Comparison of ENCODE assay signal across 9 cellular contexts in the genomic region with DNA sequence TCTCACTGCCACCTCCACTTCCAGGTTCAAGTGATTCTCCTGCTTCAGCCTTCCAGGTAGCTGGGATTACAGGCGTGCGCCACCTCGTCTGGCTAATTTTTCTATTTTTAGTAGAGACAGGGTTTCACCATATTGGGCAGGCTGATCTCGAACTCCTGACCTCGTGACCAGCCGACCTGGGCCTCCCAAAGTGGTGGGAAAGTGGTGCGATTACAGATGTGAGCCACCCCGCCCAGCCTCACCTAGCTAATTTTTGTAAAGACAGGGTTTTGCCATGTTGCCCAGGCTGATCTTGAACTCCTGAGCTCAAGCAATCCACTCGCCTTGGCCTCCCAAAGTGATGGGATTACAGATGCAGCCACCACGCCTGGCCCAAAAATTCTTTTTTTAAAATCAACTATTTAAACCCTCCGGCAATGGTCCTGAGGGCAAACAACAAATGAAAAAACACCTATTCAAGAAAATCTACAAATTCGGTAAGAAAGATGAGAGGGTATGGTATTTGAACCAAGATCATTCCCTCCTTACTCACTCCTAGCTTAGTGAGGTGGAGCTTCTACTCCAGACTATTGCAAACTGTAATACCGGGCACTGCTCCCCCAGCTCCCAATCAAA. TPM values are rescaled to one million over a fixed set of nuclear protein-coding genes. Genes with fewer than 3 reads are reported as not detected.
A peak's percentile ranks its signal among the peaks of the same experiment; 100 is the strongest.
DNase-seq lines count a peak whose midpoint lies in the region; ATAC-seq, FAIRE-seq and TF ChIP-seq lines count a peak whose summit lies in the region.
"Had no signal": no experiment of that assay in that cellular context is flagged by ENCODE, and none has a peak within 500 bp of the region (broad histone marks: within the 10 kb centered on the region; RNA-seq: fewer than 3 reads in every experiment).

No MANE protein-coding gene starts in this region.

- H3K36me3 Mint-ChIP-seq in Calu3 (ENCODE audit: insufficient read depth, unreplicated experiment) (peaks cover 56% of the 10 kb centered on the region), neural crest cell (ENCODE audit: low read depth) (peaks cover 10% of the 10 kb centered on the region)

- POLR2A ChIA-PET in K562 (lab: Yijun Ruan, JAX): interaction anchor here (0.9 to 1.9 kb wide), 2 partner anchors 17 to 159 kb away, joined by 3 to 7 read pairs; no protein-coding TSS in a partner anchor
- POLR2A ChIA-PET in GM10248 (lab: Yijun Ruan, JAX): no interaction called here

- no peak for ATAC-seq in K562

- TF ChIP-seq CTCF in Calu3 (IDR thresholded peaks at IDR 0.05; ENCODE audit: unreplicated experiment): no peak
- TF ChIP-seq CTCF in Loucy (conservative IDR thresholded peaks at IDR 0.05; ENCODE audit: low read length): no peak
- TF ChIP-seq CTCF in K562 (IDR thresholded peaks at IDR 0.05 in 2 of 3, conservative IDR thresholded peaks at IDR 0.05 in 1 of 3; ENCODE audit: insufficient read depth in 2 of 3, low read depth in 1 of 3, low read length in 3 of 3): no peak
- no peak for TF ChIP-seq CTCF in neural crest cell (conservative IDR thresholded peaks at IDR 0.05)
- TF ChIP-seq CTCF in GM10248 (IDR thresholded peaks at IDR 0.05; ENCODE audit: control extremely low read depth, extremely low read depth, low read depth, missing control alignments): no peak

- in situ Hi-C loops in K562 (cut with MboI): no loop called here

- peaks cover 41% of the 10 kb centered on the region for H4K20me1 ChIP-seq in Loucy (ENCODE audit: insufficient read depth, low read length, poor library complexity, severe bottlenecking)
- H4K20me1 ChIP-seq in K562 (replicated peaks; ENCODE audit: control insufficient read depth, insufficient read depth, low read length): no peaks in the 10 kb centered on the region

- H3K27me3 ChIP-seq in Loucy (ENCODE audit: insufficient read depth, low read length, poor library complexity, severe bottlenecking) (no peaks in the 10 kb centered on the region), K562 (ENCODE audit: control insufficient read depth in 2 of 2, insufficient read depth in 2 of 2, low read length in 2 of 2) (no peaks in the 10 kb centered on the region)

- no peaks in the 10 kb centered on the region for H3K9me1 ChIP-seq in K562 (ENCODE audit: control insufficient read depth, insufficient read depth, low read length)

- H2AFZ ChIP-seq in Loucy (ENCODE audit: low read length): no peak overlapping the region
- H2AFZ ChIP-seq in K562 (ENCODE audit: low read depth, low read length): peak overlapping the region; percentile 17; the same call in 1 of the 2 replicates

- peak overlapping the region; percentile 100 for H3K4me2 ChIP-seq in Loucy (ENCODE audit: low read depth, low read length, poor library complexity, severe bottlenecking)
- peak overlapping the region; percentile 82 for H3K4me2 ChIP-seq in K562 (ENCODE audit: insufficient read depth, low read length)

- CTCF ChIA-PET in Calu3 (lab: Charles Lee): interaction anchor here (0.7 kb wide), 2 partner anchors 16 to 392 kb away, joined by 3 to 11 read pairs; no protein-coding TSS in a partner anchor
- CTCF ChIA-PET in K562 (lab: Yijun Ruan, JAX; ENCODE audit: low intra/inter-chr PET ratio): no interaction called here
- CTCF ChIA-PET in GM10248 (lab: Yijun Ruan, JAX): interaction anchor here (1.1 to 4.1 kb wide), 9 partner anchors 8 to 683 kb away, joined by 3 to 45 read pairs (median 5); no protein-coding TSS in a partner anchor

- H3K27me3 Mint-ChIP-seq in Calu3 (ENCODE audit: unreplicated experiment) (no peaks in the 10 kb centered on the region), neural crest cell (ENCODE audit: low read depth) (no peaks in the 10 kb centered on the region)

- no peak for DNase-seq in Calu3
- no peak for DNase-seq in K562 (ENCODE audit: extremely low read depth in 1 of 4, low spot score in 3 of 4)
- no peak for DNase-seq in neural crest cell (ENCODE audit: low read depth, low spot score)
- no peak for DNase-seq in GM10248 (ENCODE audit: extremely low spot score)
- no peak for DNase-seq in stimulated activated CD4-positive, alpha-beta T cell treated with anti-CD3 and anti-CD28 coated beads, Interleukin-2, amount 100 ng/mL, for 24 hours
- DNase-seq in LoVo (ENCODE audit: low spot score): no peak
- DNase-seq: NCI-H2029 treated with DMSO at 0.1 percent for 48 hours, occipital lobe had no signal

- no peaks in the 10 kb centered on the region for H3F3A ChIP-seq in Loucy (ENCODE audit: low read depth)

- 56% methylated on average over 13 of the region's 13 CpGs for WGBS in K562 (ENCODE audit: insufficient coverage, low coverage, missing lambda C conversion rate)

- H3K4me1 ChIP-seq in Loucy (ENCODE audit: insufficient read depth, low read length, poor library complexity, severe bottlenecking): peaks cover 41% of the 10 kb centered on the region
- H3K4me1 ChIP-seq in K562 (replicated peaks in 1 of 2; ENCODE audit: control insufficient read depth in 2 of 2, insufficient read depth in 2 of 2, low read length in 2 of 2): peaks cover 5 to 15% of the 10 kb centered on the region in 2 experiments; a peak in 2 of 5 replicates

- peaks cover 62% of the 10 kb centered on the region for H3K79me2 ChIP-seq in Loucy (ENCODE audit: insufficient read depth, low read length)
- H3K79me2 ChIP-seq in K562 (ENCODE audit: control insufficient read depth, insufficient read depth, low read length): peaks cover 61% of the 10 kb centered on the region

- H3K36me3 ChIP-seq in Loucy (ENCODE audit: insufficient read depth, low read length) (no peaks in the 10 kb centered on the region), K562 (ENCODE audit: control insufficient read depth, insufficient read depth, low read length) (peaks cover 24% of the 10 kb centered on the region; the same call in 1 of the 3 replicates)

- H3K9me3 Mint-ChIP-seq in Calu3 (ENCODE audit: low read depth, unreplicated experiment) (no peaks in the 10 kb centered on the region), neural crest cell (no peaks in the 10 kb centered on the region)

- BruUV-seq in Calu3 (replicated peaks; lab: Mats Ljungman, UMichigan): no TSS peak
- no TSS peak for BruUV-seq in K562 (replicated peaks; lab: Mats Ljungman, UMichigan)

- peak overlapping the region; percentile 28; the same call in 1 of the 3 replicates for H3K27ac ChIP-seq in K562 (ENCODE audit: extremely low read depth, low read depth, low read length)

- no peaks in the 10 kb centered on the region for H3K9me2 ChIP-seq in Loucy (replicated peaks; ENCODE audit: low read depth, low read length)

- intact Hi-C loops in Calu3 (cut with micrococcal nuclease; ENCODE audit: unreplicated experiment) (no loop called here), K562 (cut with micrococcal nuclease) (no loop called here)

- H3K27ac Mint-ChIP-seq in Calu3 (ENCODE audit: unreplicated experiment) (no peak overlapping the region), neural crest cell (ENCODE audit: unreplicated experiment) (no peak overlapping the region)

- no peaks in the 10 kb centered on the region for H3K9me3 ChIP-seq in Loucy (ENCODE audit: insufficient read depth, low read depth, low read length)
- H3K9me3 ChIP-seq in K562 (replicated peaks; ENCODE audit: control insufficient read depth, insufficient read depth, low read depth, low read length): no peaks in the 10 kb centered on the region

- H3K4me3 ChIP-seq in Loucy (ENCODE audit: low read length, poor library complexity, severe bottlenecking) (peak overlapping the region; percentile 88), K562 (peak overlapping the region; percentile 86)

- TF ChIP-seq EP300 in K562 (IDR thresholded peaks at IDR 0.05; ENCODE audit: low read length): no peak

- FAIRE-seq in K562 (lab: Jason Lieb, UNC): no peak

- TF ChIP-seq POLR2A in K562 (conservative IDR thresholded peaks at IDR 0.05): no peak

- H3K4me3 Mint-ChIP-seq in Calu3 (ENCODE audit: low read depth, unreplicated experiment) (peak overlapping the region; percentile 95), neural crest cell (peak overlapping the region; percentile 77)

- peaks cover 24% of the 10 kb centered on the region for H3K4me1 Mint-ChIP-seq in Calu3 (ENCODE audit: low read depth, unreplicated experiment)
- H3K4me1 Mint-ChIP-seq in neural crest cell: peaks cover 25% of the 10 kb centered on the region

- H3K9ac ChIP-seq in Loucy (ENCODE audit: low read depth, low read length, poor library complexity, severe bottlenecking): peak overlapping the region; percentile 88
- peak overlapping the region; percentile 83 to 85 for H3K9ac ChIP-seq in K562 (ENCODE audit: insufficient read depth in 1 of 2, low read depth in 2 of 2, low read length in 2 of 2)

- no peak for TF ChIP-seq RAD21 in K562 (CRISPR knock-in tag; conservative IDR thresholded peaks at IDR 0.05 in 1 of 2, IDR thresholded peaks at IDR 0.05 in 1 of 2)

RNA-seq across cellular contexts. Expression of gene NF2, which starts 1.9 kb away (rescaled TPM):
- total RNA-seq in Calu3 (2022) (117 and 132 TPM in 2 replicates), K562 (2014; rRNA removed) (20.2 and 24.9 TPM in 2 replicates), K562 (2014; rRNA removed; fragmentation: Illumina TruSeq; extraction: Trizol) (21.7 and 22.4 TPM in 2 replicates), K562 (2015; rRNA removed; fragmentation: Illumina TruSeq; extraction: Trizol) (19.5 and 20.0 TPM in 2 replicates), K562 (2021) (32.5 and 33.8 TPM in 2 replicates), neural crest cell (48.1 and 48.4 TPM in 2 replicates)
- 30.7 and 40.6 TPM in 2 replicates for total RNA-seq in K562 (2011; cell fraction: chromatin; rRNA removed; ENCODE audit: low replicate concordance)
- total RNA-seq in K562 (2011; cell fraction: nucleolus; rRNA removed): 21.0 and 23.7 TPM in 2 replicates
- 26.1 and 26.9 TPM in 2 replicates for total RNA-seq in K562 (2011; cell fraction: nucleoplasm; rRNA removed)
- polyA plus RNA-seq in K562 (2011; rRNA removed) (11.8 and 15.2 TPM in 2 replicates), K562 (2014; fragmentation: Illumina TruSeq; extraction: Trizol) (9.1 TPM in 2 replicates), K562 (2014; fragmentation: Nextera tagmentation; extraction: Ambion mirVana) (1 to 10 TPM; 2.2 to 2.8 TPM), K562 (2014; rRNA removed) (11.5 and 14.2 TPM in 2 replicates)
- 9.0 and 14.5 TPM in 2 replicates for polyA plus RNA-seq in K562 (2011; cell fraction: cytosol; rRNA removed)
- polyA plus RNA-seq in K562 (2011; cell fraction: nucleus; rRNA removed): 6.9 and 8.0 TPM in 2 replicates
- polyA plus RNA-seq in K562 (2012): 5.3 and 7.7 TPM in 2 replicates
- polyA minus RNA-seq in K562 (2011; rRNA and poly(A)+ RNA removed): 28.1 and 37.4 TPM in 2 replicates
- 16.1 and 17.8 TPM in 2 replicates for polyA minus RNA-seq in K562 (2011; cell fraction: cytosol; rRNA and poly(A)+ RNA removed)
- polyA minus RNA-seq in K562 (2011; cell fraction: nucleus; rRNA and poly(A)+ RNA removed): 8.5 and 14.0 TPM in 2 replicates

RNA-seq across cellular contexts. Expression of gene NIPSNAP1, which starts 24.4 kb away (rescaled TPM):
- total RNA-seq in Calu3 (2022): 115 and 117 TPM in 2 replicates
- total RNA-seq in K562 (2011; cell fraction: chromatin; rRNA removed; ENCODE audit: low replicate concordance): 25.2 and 45.8 TPM in 2 replicates
- 29.2 and 30.9 TPM in 2 replicates for total RNA-seq in K562 (2011; cell fraction: nucleolus; rRNA removed)
- total RNA-seq in K562 (2011; cell fraction: nucleoplasm; rRNA removed): 33.9 and 44.9 TPM in 2 replicates
- 22.4 and 27.9 TPM in 2 replicates for total RNA-seq in K562 (2014; rRNA removed)
- total RNA-seq in K562 (2014; rRNA removed; fragmentation: Illumina TruSeq; extraction: Trizol): 26.0 and 27.3 TPM in 2 replicates
- 21.0 and 21.4 TPM in 2 replicates for total RNA-seq in K562 (2015; rRNA removed; fragmentation: Illumina TruSeq; extraction: Trizol)
- 24.1 and 24.8 TPM in 2 replicates for total RNA-seq in K562 (2021)
- polyA plus RNA-seq in K562 (2011; rRNA removed): 55.0 and 57.1 TPM in 2 replicates
- polyA plus RNA-seq in K562 (2011; cell fraction: cytosol; rRNA removed): 39.0 and 41.9 TPM in 2 replicates
- 26.0 and 27.4 TPM in 2 replicates for polyA plus RNA-seq in K562 (2011; cell fraction: nucleus; rRNA removed)
- polyA plus RNA-seq in K562 (2012): 27.7 and 40.8 TPM in 2 replicates
- 31.9 and 35.0 TPM in 2 replicates for polyA plus RNA-seq in K562 (2014; fragmentation: Illumina TruSeq; extraction: Trizol)
- polyA plus RNA-seq in K562 (2014; fragmentation: Nextera tagmentation; extraction: Ambion mirVana): 10 to 100 TPM; 10.2 to 13.5 TPM
- 26.4 and 32.0 TPM in 2 replicates for polyA plus RNA-seq in K562 (2014; rRNA removed)
- 24.9 and 25.8 TPM in 2 replicates for polyA minus RNA-seq in K562 (2011; rRNA and poly(A)+ RNA removed)
- 19.2 and 21.1 TPM in 2 replicates for polyA minus RNA-seq in K562 (2011; cell fraction: cytosol; rRNA and poly(A)+ RNA removed)
- 7.9 and 11.9 TPM in 2 replicates for polyA minus RNA-seq in K562 (2011; cell fraction: nucleus; rRNA and poly(A)+ RNA removed)
- total RNA-seq in neural crest cell: 141 and 147 TPM in 2 replicates

RNA-seq across cellular contexts. Expression of gene THOC5, which starts 51.8 kb away (rescaled TPM):
- total RNA-seq in Calu3 (2022) (64.0 and 67.6 TPM in 2 replicates), K562 (2014; rRNA removed) (50.9 and 56.5 TPM in 2 replicates), K562 (2014; rRNA removed; fragmentation: Illumina TruSeq; extraction: Trizol) (49.3 and 51.4 TPM in 2 replicates), K562 (2015; rRNA removed; fragmentation: Illumina TruSeq; extraction: Trizol) (44.7 and 45.3 TPM in 2 replicates), K562 (2021) (71.2 and 75.1 TPM in 2 replicates), neural crest cell (73.2 and 77.1 TPM in 2 replicates)
- 114 and 141 TPM in 2 replicates for total RNA-seq in K562 (2011; cell fraction: chromatin; rRNA removed; ENCODE audit: low replicate concordance)
- total RNA-seq in K562 (2011; cell fraction: nucleolus; rRNA removed): 84.7 and 85.2 TPM in 2 replicates
- 72.6 and 76.2 TPM in 2 replicates for total RNA-seq in K562 (2011; cell fraction: nucleoplasm; rRNA removed)
- polyA plus RNA-seq in K562 (2011; rRNA removed) (60.0 and 64.3 TPM in 2 replicates), K562 (2014; fragmentation: Illumina TruSeq; extraction: Trizol) (55.8 and 56.8 TPM in 2 replicates), K562 (2014; fragmentation: Nextera tagmentation; extraction: Ambion mirVana) (10 to 100 TPM; 46.3 to 96.5 TPM), K562 (2014; rRNA removed) (46.8 and 47.9 TPM in 2 replicates)
- 47.4 and 54.4 TPM in 2 replicates for polyA plus RNA-seq in K562 (2011; cell fraction: cytosol; rRNA removed)
- 50.4 and 52.8 TPM in 2 replicates for polyA plus RNA-seq in K562 (2011; cell fraction: nucleus; rRNA removed)
- polyA plus RNA-seq in K562 (2012): 49.5 and 66.4 TPM in 2 replicates
- 80.4 and 90.7 TPM in 2 replicates for polyA minus RNA-seq in K562 (2011; rRNA and poly(A)+ RNA removed)
- 44.9 and 47.3 TPM in 2 replicates for polyA minus RNA-seq in K562 (2011; cell fraction: cytosol; rRNA and poly(A)+ RNA removed)
- polyA minus RNA-seq in K562 (2011; cell fraction: nucleus; rRNA and poly(A)+ RNA removed): 20.9 and 31.4 TPM in 2 replicates
